Comparison of ENCODE assay signal across 1 cellular context in genomic region chr3:189701934-189702693, GRCh38.
TF ChIP-seq lines count a peak whose summit lies in the region.

No MANE protein-coding gene starts in this region.

TF ChIP-seq in GM23338, 12 proteins besides CTCF, POLR2A, EP300 and RAD21 (continued from another document):
- TF ChIP-seq ZNF462 (CRISPR knock-in tag; IDR thresholded peaks at IDR 0.05), result 0 out of 2 replicates have a peak, but pooled peaks have one; percentile 30
